In the genomic region with DNA sequence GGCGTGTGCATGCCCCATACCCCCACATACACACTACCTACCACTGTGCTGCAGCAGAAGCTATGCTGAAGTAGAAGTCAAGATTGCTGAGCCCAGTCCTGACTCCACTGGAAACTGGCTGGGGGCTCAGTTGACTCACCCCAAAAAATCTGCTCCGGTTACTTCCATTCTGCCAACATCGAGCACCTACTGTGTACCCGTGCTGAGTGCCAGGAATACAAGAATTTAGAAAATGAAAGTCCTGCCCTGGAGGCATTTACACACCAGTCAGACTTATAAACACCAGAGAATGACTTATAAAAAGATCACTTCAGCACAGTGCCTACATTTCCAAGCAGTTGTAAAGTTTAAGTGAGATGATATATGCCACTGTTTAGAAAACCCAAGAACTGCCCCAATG, we compare ENCODE assay signal across 18 cellular contexts.
DNase-seq lines count a peak whose midpoint lies in the region; ATAC-seq and TF ChIP-seq lines count a peak whose summit lies in the region.
"Had no signal": no experiment of that assay in that cellular context is flagged by ENCODE, and none has a peak within 500 bp of the region (broad histone marks: within the 10 kb centered on the region; RNA-seq: fewer than 3 reads in every experiment).

No MANE protein-coding gene starts in this region.

- H3K27ac Mint-ChIP-seq in natural killer cell = no peak overlapping the region
- H3K27ac Mint-ChIP-seq: activated naive CD4-positive, alpha-beta T cell treated with anti-CD3 and anti-CD28 coated beads, Interleukin-2, amount 10 ng/mL, durations not matched to agents 7 days and 5 days; stimulated activated effector memory CD8-positive, alpha-beta T cell treated with anti-CD3 and anti-CD28 coated beads, Interleukin-12 subunit alpha, Interleukin-12 subunit beta, amount 100 ng/mL, for 72 hours had no signal

- H4K20me1 ChIP-seq in GM23248 (ENCODE audit: insufficient read depth) (no peaks in the 10 kb centered on the region), PC-9 (ENCODE audit: insufficient read depth) (no peaks in the 10 kb centered on the region)

- H3K9me3 ChIP-seq in GM23248 (ENCODE audit: low read depth) (no peaks in the 10 kb centered on the region), PC-9 (ENCODE audit: insufficient read depth, low read depth) (no peaks in the 10 kb centered on the region)
- H3K9me3 ChIP-seq: thoracic aorta had no signal

- H3K36me3 ChIP-seq in GM23248 (ENCODE audit: low read depth) (no peaks in the 10 kb centered on the region), PC-9 (ENCODE audit: low read depth) (no peaks in the 10 kb centered on the region)
- H3K36me3 ChIP-seq: thoracic aorta had no signal

- intact Hi-C loops in PC-9 (cut with micrococcal nuclease; ENCODE audit: unreplicated experiment) (loop anchor here (5.0 kb wide), 1 partner anchor 153 kb away; a partner anchor contains a TSS), sciatic nerve (cut with DNase I) (loop anchor here (5.0 kb wide), 1 partner anchor 37 kb away; no protein-coding TSS in a partner anchor), natural killer cell (cut with micrococcal nuclease) (no loop called here)

- H3K9me3 Mint-ChIP-seq in natural killer cell = no peaks in the 10 kb centered on the region
- H3K9me3 Mint-ChIP-seq: activated naive CD4-positive, alpha-beta T cell treated with anti-CD3 and anti-CD28 coated beads, Interleukin-2, amount 10 ng/mL, durations not matched to agents 7 days and 5 days; activated T-cell treated with anti-CD3 and anti-CD28 coated beads, Interleukin-2, amount 50 U/mL, for 4 hours; stimulated activated effector memory CD8-positive, alpha-beta T cell treated with anti-CD3 and anti-CD28 coated beads, Interleukin-12 subunit alpha, Interleukin-12 subunit beta, amount 100 ng/mL, for 72 hours had no signal

- H3K27ac ChIP-seq in GM23248 (no peak overlapping the region), PC-9 (peak overlapping the region; percentile 21; the same call in 1 of the 2 replicates), foreskin keratinocyte (no peak overlapping the region)
- H3K27ac ChIP-seq: SK-N-MC had no signal

- peak overlapping the region; percentile 16; the same call in 1 of the 2 replicates for H2AFZ ChIP-seq in GM23248
- no peak overlapping the region for H2AFZ ChIP-seq in PC-9
- H2AFZ ChIP-seq: GM23338 had no signal

- in situ Hi-C loops in GM23248 (cut with MboI) = no loop called here

- no peak overlapping the region for H3K4me3 Mint-ChIP-seq in natural killer cell
- H3K4me3 Mint-ChIP-seq: activated naive CD4-positive, alpha-beta T cell treated with anti-CD3 and anti-CD28 coated beads, Interleukin-2, amount 10 ng/mL, durations not matched to agents 7 days and 5 days; activated T-cell treated with anti-CD3 and anti-CD28 coated beads, Interleukin-2, amount 50 U/mL, for 4 hours; GM23338; stimulated activated effector memory CD8-positive, alpha-beta T cell treated with anti-CD3 and anti-CD28 coated beads, Interleukin-12 subunit alpha, Interleukin-12 subunit beta, amount 100 ng/mL, for 72 hours had no signal

- H3K27me3 ChIP-seq in GM23248 (replicated peaks; ENCODE audit: insufficient read depth) (no peaks in the 10 kb centered on the region), PC-9 (ENCODE audit: insufficient read depth, low read depth) (no peaks in the 10 kb centered on the region), foreskin keratinocyte (peaks cover 3% of the 10 kb centered on the region)

- no peaks in the 10 kb centered on the region for H3F3A ChIP-seq in GM23248 (ENCODE audit: insufficient read depth)
- H3F3A ChIP-seq in PC-9 (ENCODE audit: insufficient read depth, low read depth) = peaks cover 16% of the 10 kb centered on the region; the same call in 1 of the 2 replicates

- H3K9me2 ChIP-seq in GM23248 (ENCODE audit: insufficient read depth) (no peaks in the 10 kb centered on the region), PC-9 (ENCODE audit: insufficient read depth) (no peaks in the 10 kb centered on the region)

- WGBS in GM23248 (ENCODE audit: low coverage in 1 of 2, low lambda C conversion rate in 2 of 2, missing lambda C conversion rate in 2 of 2), 2 experiments = 83 to 91% methylated on average over 4 of the region's 4 CpGs

- peaks cover 12% of the 10 kb centered on the region for H3K4me1 ChIP-seq in GM23248 (ENCODE audit: insufficient read depth)
- peaks cover 40% of the 10 kb centered on the region for H3K4me1 ChIP-seq in PC-9 (replicated peaks; ENCODE audit: insufficient read depth)
- H3K4me1 ChIP-seq in foreskin keratinocyte = no peaks in the 10 kb centered on the region

- H3K4me3 ChIP-seq in GM23248 = no peak overlapping the region
- no peak overlapping the region for H3K4me3 ChIP-seq in PC-9
- H3K4me3 ChIP-seq: GM23338, SK-N-MC, thoracic aorta had no signal

- CTCF ChIA-PET in PC-9 (lab: Charles Lee) = interaction anchor here (1.3 kb wide), 1 partner anchor 39 kb away, joined by 3 read pairs; no protein-coding TSS in a partner anchor

- H3K79me2 ChIP-seq in GM23248 (ENCODE audit: insufficient read depth) = no peaks in the 10 kb centered on the region
- no peaks in the 10 kb centered on the region for H3K79me2 ChIP-seq in PC-9 (ENCODE audit: low read depth)

- no TSS peak for BruUV-seq in PC-9 (replicated peaks; lab: Mats Ljungman, UMichigan)

- DNase-seq in GM23248 (no peak), PC-9 (peak in 1 of 2 experiments; percentile 53), foreskin keratinocyte (no peak), sciatic nerve (ENCODE audit: low spot score) (no peak), SHP77 (lab: John Stamatoyannopoulos, UW) (no peak), natural killer cell (no peak), NCI-H69 (lab: John Stamatoyannopoulos, UW) (no peak)
- DNase-seq: activated CD4-positive, CD25-positive, alpha-beta regulatory T cell; activated naive CD4-positive, alpha-beta T cell treated with anti-CD3 and anti-CD28 coated beads, Interleukin-2, amount 10 ng/mL, durations not matched to agents 7 days and 5 days; activated T-cell treated with anti-CD3 and anti-CD28 coated beads, Interleukin-2, amount 50 U/mL, for 4 hours; NCI-H1436; NCI-H2171; NCI-H774 had no signal

- no peaks in the 10 kb centered on the region for H3K4me1 Mint-ChIP-seq in natural killer cell
- H3K4me1 Mint-ChIP-seq: activated naive CD4-positive, alpha-beta T cell treated with anti-CD3 and anti-CD28 coated beads, Interleukin-2, amount 10 ng/mL, durations not matched to agents 7 days and 5 days; stimulated activated effector memory CD8-positive, alpha-beta T cell treated with anti-CD3 and anti-CD28 coated beads, Interleukin-12 subunit alpha, Interleukin-12 subunit beta, amount 100 ng/mL, for 72 hours had no signal

- peaks cover 11 to 18% of the 10 kb centered on the region in 2 donors for H3K27me3 Mint-ChIP-seq in natural killer cell (ENCODE audit: low read depth in 2 of 2)

- H3K9ac ChIP-seq in GM23248 = no peak overlapping the region

- no peak overlapping the region for H3K4me2 ChIP-seq in GM23248 (ENCODE audit: unreplicated experiment)
- H3K4me2 ChIP-seq in PC-9 = peak overlapping the region; percentile 21; the same call in 1 of the 2 replicates

- TF ChIP-seq CTCF in PC-9 (conservative IDR thresholded peaks at IDR 0.05) = no peak
- no peak for TF ChIP-seq CTCF in foreskin keratinocyte (conservative IDR thresholded peaks at IDR 0.05)
- no peak for TF ChIP-seq CTCF in natural killer cell (IDR thresholded peaks at IDR 0.05)

- POLR2A ChIA-PET in PC-9 (lab: Charles Lee; ENCODE audit: unreplicated experiment) = no interaction called here

- peak; percentile 44 for ATAC-seq in foreskin keratinocyte
- peak; percentile 31 for ATAC-seq in sciatic nerve
- ATAC-seq in HG02759 (IDR thresholded peaks at IDR 0.05; ENCODE audit: unreplicated experiment) = no peak
- ATAC-seq in natural killer cell = no peak
- ATAC-seq: activated T-cell treated with anti-CD3 and anti-CD28 coated beads, Interleukin-2, amount 50 U/mL, for 4 hours; stimulated activated effector memory CD8-positive, alpha-beta T cell treated with anti-CD3 and anti-CD28 coated beads, Interleukin-12 subunit alpha, Interleukin-12 subunit beta, amount 100 ng/mL, for 72 hours had no signal

- H3K36me3 Mint-ChIP-seq in natural killer cell = no peaks in the 10 kb centered on the region
- H3K36me3 Mint-ChIP-seq: activated naive CD4-positive, alpha-beta T cell treated with anti-CD3 and anti-CD28 coated beads, Interleukin-2, amount 10 ng/mL, durations not matched to agents 7 days and 5 days; stimulated activated effector memory CD8-positive, alpha-beta T cell treated with anti-CD3 and anti-CD28 coated beads, Interleukin-12 subunit alpha, Interleukin-12 subunit beta, amount 100 ng/mL, for 72 hours had no signal

Comparison
In these comparisons a context has a peak if more than half of its experiments do, and no peak if none do; other contexts are left out.
1. ATAC-seq: peak in foreskin keratinocyte (single experiment) and sciatic nerve (single experiment); none in HG02759 (single experiment) and natural killer cell (0 of 3).